ENCODE assay signal across 8 cellular contexts in the genomic region with DNA sequence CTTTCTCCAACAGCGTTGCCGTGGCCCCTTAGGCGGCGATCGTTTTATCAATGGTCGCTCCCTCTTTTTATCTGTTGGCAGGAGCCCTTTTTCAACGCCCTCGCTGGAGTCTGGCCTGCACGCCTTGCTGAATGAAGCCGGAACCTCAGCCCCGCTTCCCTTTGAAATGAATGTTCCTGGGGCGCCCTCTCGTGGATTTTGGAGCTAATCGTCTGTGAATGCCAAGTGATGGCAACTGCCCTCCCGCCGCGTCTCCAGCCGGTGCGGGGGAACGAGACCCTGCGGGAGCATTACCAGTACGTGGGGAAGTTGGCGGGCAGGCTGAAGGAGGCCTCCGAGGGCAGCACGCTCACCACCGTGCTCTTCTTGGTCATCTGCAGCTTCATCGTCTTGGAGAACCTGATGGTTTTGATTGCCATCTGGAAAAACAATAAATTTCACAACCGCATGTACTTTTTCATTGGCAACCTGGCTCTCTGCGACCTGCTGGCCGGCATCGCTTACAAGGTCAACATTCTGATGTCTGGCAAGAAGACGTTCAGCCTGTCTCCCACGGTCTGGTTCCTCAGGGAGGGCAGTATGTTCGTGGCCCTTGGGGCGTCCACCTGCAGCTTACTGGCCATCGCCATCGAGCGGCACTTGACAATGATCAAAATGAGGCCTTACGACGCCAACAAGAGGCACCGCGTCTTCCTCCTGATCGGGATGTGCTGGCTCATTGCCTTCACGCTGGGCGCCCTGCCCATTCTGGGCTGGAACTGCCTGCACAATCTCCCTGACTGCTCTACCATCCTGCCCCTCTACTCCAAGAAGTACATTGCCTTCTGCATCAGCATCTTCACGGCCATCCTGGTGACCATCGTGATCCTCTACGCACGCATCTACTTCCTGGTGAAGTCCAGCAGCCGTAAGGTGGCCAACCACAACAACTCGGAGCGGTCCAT. TPM values are rescaled to one million over a fixed set of nuclear protein-coding genes. Genes with fewer than 3 reads are reported as not detected.
A peak's percentile ranks its signal among the peaks of the same experiment; 100 is the strongest.
DNase-seq lines count a peak whose midpoint lies in the region; ATAC-seq and FAIRE-seq lines count a peak whose summit lies in the region.

No MANE protein-coding gene starts in this region.

- DNase-seq in GM04503 (ENCODE audit: low read depth) (peak; percentile 25), NCI-H774 (lab: John Stamatoyannopoulos, UW) (peak; percentile 47), mesenteric fat pad (ENCODE audit: low spot score) (peak; percentile 93)
- peak; percentile 37 to 54 for DNase-seq in activated CD8-positive, alpha-beta memory T cell treated with anti-CD3 and anti-CD28 coated beads for 4 hours (ENCODE audit: low read depth in 2 of 2)
- peak; percentile 34 to 52 for DNase-seq in stimulated activated CD8-positive, alpha-beta memory T cell treated with anti-CD3 and anti-CD28 coated beads, Interleukin-2, amount 100 ng/mL, for 1 hour (ENCODE audit: low read depth in 2 of 2)

- ATAC-seq in HG03196 (IDR thresholded peaks at IDR 0.05; ENCODE audit: unreplicated experiment) = peak; percentile 59
- no peak for ATAC-seq in HG02884 (IDR thresholded peaks at IDR 0.05; ENCODE audit: unreplicated experiment)

- peak; percentile 12 for FAIRE-seq in endometrium (lab: Jason Lieb, UNC)

RNA-seq across cellular contexts. Expression of a gene that starts 10.0 kb away (rescaled TPM):
- 13.9 TPM for total RNA-seq in mesenteric fat pad

Comparison
In these comparisons a context has a peak if more than half of its experiments do, and no peak if none do; other contexts are left out.
1. DNase-seq: peak in every context shown above with its lines; median percentile 93 in mesenteric fat pad; 47 in NCI-H774; 46 in activated CD8-positive, alpha-beta memory T cell treated with anti-CD3 and anti-CD28 coated beads for 4 hours; 43 in stimulated activated CD8-positive, alpha-beta memory T cell treated with anti-CD3 and anti-CD28 coated beads, Interleukin-2, amount 100 ng/mL, for 1 hour; 25 in GM04503.